ENCODE assay signal across 9 cellular contexts in genomic region chr6:44071670-44072451, GRCh38. TPM values are rescaled to one million over a fixed set of nuclear protein-coding genes. Genes with fewer than 3 reads are reported as not detected.
DNase-seq lines count a peak whose midpoint lies in the region; ATAC-seq and TF ChIP-seq lines count a peak whose summit lies in the region.
"Had no signal": no experiment of that assay in that cellular context is flagged by ENCODE, and none has a peak within 500 bp of the region (broad histone marks: within the 10 kb centered on the region; RNA-seq: fewer than 3 reads in every experiment).

No MANE protein-coding gene starts in this region.

- intact Hi-C loops in Calu3 (cut with micrococcal nuclease; ENCODE audit: unreplicated experiment) = loop anchor here (1.0 to 5.0 kb wide), 2 partner anchors 145 to 215 kb away; no protein-coding TSS in a partner anchor

- H3K9me3 ChIP-seq in BE2C = no peaks in the 10 kb centered on the region
- H3K9me3 ChIP-seq: neutrophil had no signal

- H3K27me3 Mint-ChIP-seq in Calu3 (ENCODE audit: unreplicated experiment) = no peaks in the 10 kb centered on the region

- H3K27ac Mint-ChIP-seq in Calu3 (ENCODE audit: unreplicated experiment) = peak overlapping the region; percentile 89

- BruUV-seq in Calu3 (replicated peaks; lab: Mats Ljungman, UMichigan) = TSS peak; percentile 75

- H3K27me3 ChIP-seq in BE2C = no peaks in the 10 kb centered on the region

- no peak for DNase-seq in Calu3
- DNase-seq in NCI-H226 = peak; percentile 81
- DNase-seq in dedifferentiated amniotic fluid mesenchymal stem cell (ENCODE audit: extremely low spot score) = peak; percentile 85
- peak; percentile 94 for DNase-seq in non-pigmented ciliary epithelial cell (ENCODE audit: low read depth)
- no peak for DNase-seq in HuH-7 (ENCODE audit: low spot score)
- DNase-seq in BE2C = no peak
- DNase-seq in activated T-cell treated with anti-CD3 and anti-CD28 coated beads, Interleukin-2, amount 50 U/mL, for 48 hours = no peak

- peaks cover 64% of the 10 kb centered on the region for H3K4me1 Mint-ChIP-seq in Calu3 (ENCODE audit: low read depth, unreplicated experiment)

- H3K4me3 ChIP-seq in BE2C (ENCODE audit: low read depth, low read length) = no peak overlapping the region

- ATAC-seq in GM18868 (IDR thresholded peaks at IDR 0.05; ENCODE audit: unreplicated experiment) = no peak

- no peaks in the 10 kb centered on the region for H3K9me3 Mint-ChIP-seq in Calu3 (ENCODE audit: low read depth, unreplicated experiment)

- no peaks in the 10 kb centered on the region for H3K36me3 ChIP-seq in BE2C
- H3K36me3 ChIP-seq: neutrophil had no signal

- peak overlapping the region; percentile 87 for H3K4me3 Mint-ChIP-seq in Calu3 (ENCODE audit: low read depth, unreplicated experiment)

- peaks cover 49% of the 10 kb centered on the region for H3K36me3 Mint-ChIP-seq in Calu3 (ENCODE audit: insufficient read depth, unreplicated experiment)

- TF ChIP-seq CTCF in Calu3 (IDR thresholded peaks at IDR 0.05; ENCODE audit: unreplicated experiment) (no peak), BE2C (IDR thresholded peaks at IDR 0.05; ENCODE audit: low read depth, low read length) (no peak)

- H3K4me1 ChIP-seq in BE2C = peaks cover 36% of the 10 kb centered on the region

- CTCF ChIA-PET in Calu3 (lab: Charles Lee) = interaction anchor here (0.7 to 5.3 kb wide), 7 partner anchors 9 to 612 kb away, joined by 3 to 33 read pairs (median 9); no protein-coding TSS in a partner anchor

RNA-seq across cellular contexts. Expression of gene MRPL14, which starts 55.4 kb away (rescaled TPM):
- total RNA-seq in Calu3 (2022) = 98.9 and 103 TPM in 2 replicates
- polyA plus RNA-seq in BE2C (2012; ENCODE audit: insufficient read depth, insufficient read length, low read depth) = 190 TPM

RNA-seq across cellular contexts. Expression of gene TMEM63B, which starts 55.5 kb away (rescaled TPM):
- 84.2 and 86.8 TPM in 2 replicates for total RNA-seq in Calu3 (2022)
- polyA plus RNA-seq in BE2C (2012; ENCODE audit: insufficient read depth, insufficient read length, low read depth) = 46.5 TPM

Comparison
In these comparisons a context has a peak if more than half of its experiments do, and no peak if none do; other contexts are left out.
1. DNase-seq: peak in NCI-H226 (single experiment), dedifferentiated amniotic fluid mesenchymal stem cell (single experiment) and non-pigmented ciliary epithelial cell (single experiment); none in Calu3 (single experiment), HuH-7 (single experiment), BE2C (single experiment) and activated T-cell treated with anti-CD3 and anti-CD28 coated beads, Interleukin-2, amount 50 U/mL, for 48 hours (0 of 2).